ENCODE assay signal across 8 cellular contexts in genomic region chr4:54322817-54323417, GRCh38.
DNase-seq lines count a peak whose midpoint lies in the region; ATAC-seq and TF ChIP-seq lines count a peak whose summit lies in the region.

No MANE protein-coding gene starts in this region.

- DNase-seq in AG04450 (ENCODE audit: low read depth, low spot score) (peak; percentile 16), NCI-H1436 treated with DMSO at 0.1 percent for 48 hours (lab: John Stamatoyannopoulos, UW) (peak; percentile 1), T follicular helper cell (ENCODE audit: low read depth) (peak; percentile 16), T47D (ENCODE audit: low read depth in 1 of 2, low spot score in 1 of 2) (peak; percentile 55 to 78), inferior parietal cortex (ENCODE audit: extremely low spot score) (peak; percentile 82)
- DNase-seq in stimulated activated CD4-positive, alpha-beta T cell treated with anti-CD3 and anti-CD28 coated beads, Interleukin-15, amount 100 ng/mL, for 24 hours = peak; percentile 64

- peaks cover 6% of the 10 kb centered on the region for H3K27me3 ChIP-seq in AG04450 (ENCODE audit: control insufficient read depth, insufficient read depth, low read length)

- in situ Hi-C loops in T47D (cut with HindIII; ENCODE audit: low pct_unique_long_range_greater_than_20kb, low sequenced_read_pairs) = no loop called here

- H3K9me3 ChIP-seq in AG04450 (ENCODE audit: control insufficient read depth, insufficient read depth, low read length) = peaks cover 4% of the 10 kb centered on the region; the same call in 1 of the 2 replicates

- POLR2A ChIA-PET in AG04450 (lab: Yijun Ruan, JAX) = no interaction called here

- CTCF ChIA-PET in AG04450 (lab: Charles Lee) = interaction anchor here (0.6 to 8.4 kb wide), 4 partner anchors 110 to 649 kb away, joined by 3 to 125 read pairs (median 30); no protein-coding TSS in a partner anchor

- H3K4me3 ChIP-seq in AG04450 (ENCODE audit: low read depth, low read length) = no peak overlapping the region

- peak; percentile 65 for ATAC-seq in GM18508 (IDR thresholded peaks at IDR 0.05; ENCODE audit: insufficient read depth, unreplicated experiment)
- peak; percentile 90 for ATAC-seq in HG02885 (IDR thresholded peaks at IDR 0.05; ENCODE audit: poor library complexity, unreplicated experiment)

- H3K27ac ChIP-seq in AG04450 (ENCODE audit: low read depth, low read length) = no peak overlapping the region

- peak; percentile 84 for TF ChIP-seq CTCF in AG04450 (IDR thresholded peaks at IDR 0.05; ENCODE audit: low read depth, low read length)

Comparison
In these comparisons a context has a peak if more than half of its experiments do, and no peak if none do; other contexts are left out.
1. DNase-seq: peak in every context shown above with its lines; median percentile 82 in inferior parietal cortex; 66 in T47D; 64 in stimulated activated CD4-positive, alpha-beta T cell treated with anti-CD3 and anti-CD28 coated beads, Interleukin-15, amount 100 ng/mL, for 24 hours; 16 in AG04450; 16 in T follicular helper cell; 1 in NCI-H1436 treated with DMSO at 0.1 percent for 48 hours.